ENCODE assay signal across 12 cellular contexts in the genomic region with DNA sequence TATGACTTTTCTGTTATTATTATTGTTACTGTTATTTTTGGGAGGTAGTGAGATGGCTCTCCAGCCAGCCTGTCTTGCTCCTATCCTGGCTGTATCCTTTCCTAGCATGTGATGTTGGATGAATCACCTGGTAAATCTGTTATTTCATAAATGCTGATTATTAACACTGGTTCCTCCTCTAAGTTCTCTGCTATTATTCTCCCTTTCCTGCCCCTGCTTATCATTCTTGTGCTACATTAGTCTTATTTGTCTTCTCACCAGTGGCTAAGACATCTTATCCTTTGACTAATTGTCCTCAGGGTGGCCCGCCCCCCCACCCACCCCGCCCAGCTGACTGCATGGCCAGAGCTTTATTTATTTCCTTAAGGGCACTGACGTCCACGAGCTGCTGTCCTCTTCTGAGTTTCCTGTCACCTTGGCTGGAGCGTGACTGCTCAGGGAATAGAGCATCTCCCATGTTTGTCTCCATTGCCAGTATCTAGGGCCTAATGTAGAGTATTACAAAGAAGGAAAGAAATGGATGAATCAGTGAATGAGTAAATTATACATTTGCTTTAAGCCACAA.
DNase-seq lines count a peak whose midpoint lies in the region; ATAC-seq and TF ChIP-seq lines count a peak whose summit lies in the region.
"Had no signal": no experiment of that assay in that cellular context is flagged by ENCODE, and none has a peak within 500 bp of the region (broad histone marks: within the 10 kb centered on the region; RNA-seq: fewer than 3 reads in every experiment).

No MANE protein-coding gene starts in this region.

- H3K27ac ChIP-seq in IMR-90 (ENCODE audit: insufficient read depth, low read length) = peak overlapping the region; percentile 77
- no peak overlapping the region for H3K27ac ChIP-seq in mesendoderm (ENCODE audit: low read depth, low read length)
- H3K27ac ChIP-seq in Karpas-422 (ENCODE audit: low read length) = no peak overlapping the region

- no peaks in the 10 kb centered on the region for H3K9me2 ChIP-seq in Karpas-422 (replicated peaks; ENCODE audit: insufficient read depth, low read length)

- H2BK120ac ChIP-seq in IMR-90 (ENCODE audit: low read depth, low read length) (peak overlapping the region; percentile 100), mesendoderm (ENCODE audit: low read depth, low read length) (peak overlapping the region; percentile 93)

- no peaks in the 10 kb centered on the region for H3K9me3 Mint-ChIP-seq in chondrocyte (ENCODE audit: low read depth)
- no peaks in the 10 kb centered on the region for H3K9me3 Mint-ChIP-seq in T-helper 2 cell treated with Interferon-gamma antibody and Interleukin-4, amounts not matched to agents 5 μg/mL and 100 μg/mL, for 36 hours

- peaks cover 23% of the 10 kb centered on the region for H3K4me1 ChIP-seq in IMR-90 (ENCODE audit: control insufficient read depth, insufficient read depth, low read length)
- peaks cover 8% of the 10 kb centered on the region for H3K4me1 ChIP-seq in mesendoderm (ENCODE audit: control insufficient read depth, low read depth, low read length)
- H3K4me1 ChIP-seq in Karpas-422 (ENCODE audit: low read length) = no peaks in the 10 kb centered on the region

- no peaks in the 10 kb centered on the region for H3K27me3 Mint-ChIP-seq in chondrocyte (ENCODE audit: low read depth)
- no peaks in the 10 kb centered on the region for H3K27me3 Mint-ChIP-seq in T-helper 2 cell treated with Interferon-gamma antibody and Interleukin-4, amounts not matched to agents 5 μg/mL and 100 μg/mL, for 36 hours (ENCODE audit: low read depth)

- peak overlapping the region; percentile 45; the same call in 2 of the 3 replicates for H2BK15ac ChIP-seq in IMR-90 (ENCODE audit: low read depth, low read length)
- H2BK15ac ChIP-seq in mesendoderm (replicated peaks; ENCODE audit: low read depth) = no peak overlapping the region

- ATAC-seq in IMR-90 (ENCODE audit: low read depth) (peak; percentile 18), GM18858 (IDR thresholded peaks at IDR 0.05; ENCODE audit: unreplicated experiment) (no peak)
- ATAC-seq: SK-N-SH treated with all-trans-retinoic acid at 6 μM for 48 hours had no signal

- no peak overlapping the region for H3K56ac ChIP-seq in IMR-90 (ENCODE audit: extremely low read depth, insufficient read depth, low read length)
- no peak overlapping the region for H3K56ac ChIP-seq in mesendoderm (ENCODE audit: low read length)

- H3K9me1 ChIP-seq in IMR-90 (ENCODE audit: insufficient read depth, low read length) = peaks cover 7% of the 10 kb centered on the region

- H3K14ac ChIP-seq in IMR-90 (replicated peaks; ENCODE audit: low read depth, low read length) = peak overlapping the region; percentile 64

- H2AFZ ChIP-seq in IMR-90 (replicated peaks; ENCODE audit: low read length, poor library complexity) = no peak overlapping the region
- no peak overlapping the region for H2AFZ ChIP-seq in Karpas-422 (ENCODE audit: low read length)

- peak overlapping the region; percentile 79 for H2BK20ac ChIP-seq in IMR-90 (ENCODE audit: low read depth, low read length)

- H3K9ac ChIP-seq in IMR-90 (ENCODE audit: low read depth, low read length) = peak overlapping the region; percentile 33; the same call in 1 of the 2 replicates
- H3K9ac ChIP-seq in mesendoderm (ENCODE audit: low read length) = no peak overlapping the region
- no peak overlapping the region for H3K9ac ChIP-seq in Karpas-422 (ENCODE audit: low read length)

- no peaks in the 10 kb centered on the region for H3K36me3 Mint-ChIP-seq in chondrocyte (ENCODE audit: low read depth)
- no peaks in the 10 kb centered on the region for H3K36me3 Mint-ChIP-seq in T-helper 2 cell treated with Interferon-gamma antibody and Interleukin-4, amounts not matched to agents 5 μg/mL and 100 μg/mL, for 36 hours (ENCODE audit: low read depth)

- peak; percentile 3; the same call in 1 of the 2 replicates for TF ChIP-seq RAD21 in IMR-90 (IDR thresholded peaks at IDR 0.05; ENCODE audit: low read length)

- no peak overlapping the region for H2AK9ac ChIP-seq in IMR-90 (replicated peaks; ENCODE audit: low read depth, low read length, poor library complexity)

- dilution Hi-C loops in IMR-90 (cut with HindIII; ENCODE audit: low sequenced_read_pairs, unreplicated experiment) = no loop called here

- H3K4ac ChIP-seq in IMR-90 (ENCODE audit: low read depth, low read length) = peak overlapping the region; percentile 98
- no peak overlapping the region for H3K4ac ChIP-seq in mesendoderm (ENCODE audit: low read depth, low read length)

- in situ Hi-C loops in Caki2 (cut with HindIII; ENCODE audit: low pct_unique_long_range_greater_than_20kb, low sequenced_read_pairs) (no loop called here), IMR-90 (cut with MboI; ENCODE audit: low sequenced_read_pairs) (no loop called here)

- H3K36me3 ChIP-seq in IMR-90 (ENCODE audit: control insufficient read depth, insufficient read depth, low read length) (no peaks in the 10 kb centered on the region), mesendoderm (ENCODE audit: control insufficient read depth, insufficient read depth, low read length) (no peaks in the 10 kb centered on the region), Karpas-422 (ENCODE audit: insufficient read depth, low read length) (no peaks in the 10 kb centered on the region)

- peak overlapping the region; percentile 33; the same call in 1 of the 2 replicates for H3K4me2 ChIP-seq in IMR-90 (ENCODE audit: low read depth, low read length)
- no peak overlapping the region for H3K4me2 ChIP-seq in mesendoderm (ENCODE audit: low read length)
- no peak overlapping the region for H3K4me2 ChIP-seq in Karpas-422 (ENCODE audit: low read depth, low read length, poor library complexity, severe bottlenecking)

- peak overlapping the region; percentile 95 for H3K18ac ChIP-seq in IMR-90 (ENCODE audit: low read depth, low read length)
- H3K18ac ChIP-seq in mesendoderm (ENCODE audit: low read length) = no peak overlapping the region

- H3K9me3 ChIP-seq in IMR-90 (ENCODE audit: control insufficient read depth, insufficient read depth, low read length) = no peaks in the 10 kb centered on the region
- no peaks in the 10 kb centered on the region for H3K9me3 ChIP-seq in Karpas-422 (ENCODE audit: low read length)

- peaks cover 0 to 5% of the 10 kb centered on the region in 2 experiments; a peak in 2 of 4 replicates for H3K79me1 ChIP-seq in IMR-90 (ENCODE audit: low read depth in 1 of 2, low read length in 2 of 2)
- no peaks in the 10 kb centered on the region for H3K79me1 ChIP-seq in mesendoderm (ENCODE audit: low read length)

- H2AK5ac ChIP-seq in IMR-90 (ENCODE audit: low read depth, low read length) (peak overlapping the region; percentile 59; the same call in 1 of the 2 replicates), mesendoderm (ENCODE audit: low read length) (no peak overlapping the region)

- H4K5ac ChIP-seq in IMR-90 (ENCODE audit: low read depth, low read length) (peak overlapping the region; percentile 85), mesendoderm (ENCODE audit: low read length) (no peak overlapping the region)

- no peaks in the 10 kb centered on the region for H3K79me2 ChIP-seq in mesendoderm (ENCODE audit: control insufficient read depth, insufficient read depth, low read length)
- no peaks in the 10 kb centered on the region for H3K79me2 ChIP-seq in Karpas-422 (ENCODE audit: low read length)

- POLR2A ChIA-PET in IMR-90 (lab: Charles Lee; ENCODE audit: unreplicated experiment) = interaction anchor here (0.6 to 0.7 kb wide), 2 partner anchors 87 to 112 kb away, joined by 3 to 4 read pairs; no protein-coding TSS in a partner anchor

- TF ChIP-seq CTCF in IMR-90 (conservative IDR thresholded peaks at IDR 0.05; ENCODE audit: low read depth, low read length) (no peak), chondrocyte (IDR thresholded peaks at IDR 0.05) (no peak)

- intact Hi-C loops in IMR-90 (cut with micrococcal nuclease) = no loop called here

- DNase-seq in Caki2 (ENCODE audit: low read depth) = peak; percentile 95
- DNase-seq in IMR-90 = peak; percentile 63
- no peak for DNase-seq in chondrocyte (ENCODE audit: low spot score)
- no peak for DNase-seq in mesendoderm
- DNase-seq in Karpas-422 = no peak
- DNase-seq in T-helper 2 cell treated with Interferon-gamma antibody and Interleukin-4, amounts not matched to agents 5 μg/mL and 100 μg/mL, for 36 hours (ENCODE audit: low spot score) = no peak
- DNase-seq in GDM1 (lab: John Stamatoyannopoulos, UW) = no peak
- DNase-seq: activated CD4-positive, alpha-beta T cell treated with anti-CD3 and anti-CD28 coated beads for 4 hours; NCI-H1105; NCI-H748 treated with DMSO at 0.1 percent for 48 hours had no signal

- H3K4me3 ChIP-seq in IMR-90 (ENCODE audit: insufficient read depth, low read depth, low read length) = no peak overlapping the region
- H3K4me3 ChIP-seq in mesendoderm (ENCODE audit: low read length) = no peak overlapping the region
- no peak overlapping the region for H3K4me3 ChIP-seq in Karpas-422 (ENCODE audit: low read length)

- peak overlapping the region; percentile 96 for H2BK5ac ChIP-seq in IMR-90 (ENCODE audit: low read depth, low read length, poor library complexity, severe bottlenecking)
- no peak overlapping the region for H2BK5ac ChIP-seq in mesendoderm (ENCODE audit: low read length)

- no CpG with 5 or more reads among the region's 5 CpGs for WGBS in IMR-90 (ENCODE audit: extremely low coverage in 2 of 2, insufficient read length in 1 of 2), 2 experiments
- WGBS in mesendoderm (ENCODE audit: extremely low coverage, insufficient coverage, low lambda C conversion rate) = no CpG with 5 or more reads among the region's 5 CpGs

- no peaks in the 10 kb centered on the region for H3K27me3 ChIP-seq in IMR-90 (ENCODE audit: control insufficient read depth, insufficient read depth, low read length)
- no peaks in the 10 kb centered on the region for H3K27me3 ChIP-seq in mesendoderm (ENCODE audit: insufficient read depth, low read length, poor library complexity)
- no peaks in the 10 kb centered on the region for H3K27me3 ChIP-seq in Karpas-422 (ENCODE audit: low read length)

- H3K4me3 Mint-ChIP-seq in chondrocyte (ENCODE audit: unreplicated experiment) = no peak overlapping the region
- H3K4me3 Mint-ChIP-seq in T-helper 2 cell treated with Interferon-gamma antibody and Interleukin-4, amounts not matched to agents 5 μg/mL and 100 μg/mL, for 36 hours = no peak overlapping the region

- TF ChIP-seq POLR2A in IMR-90 (IDR thresholded peaks at IDR 0.05; ENCODE audit: low read depth, low read length) = no peak; the same call in 1 of the 2 replicates

- H4K8ac ChIP-seq in IMR-90 (ENCODE audit: low read depth in 2 of 2, low read length in 2 of 2) (peak overlapping the region; percentile 25 to 96; a peak in 3 of 4 replicates), mesendoderm (ENCODE audit: low read depth, low read length) (no peak overlapping the region)

- H4K20me1 ChIP-seq in IMR-90 (ENCODE audit: insufficient read depth, low read length) = no peaks in the 10 kb centered on the region
- H4K20me1 ChIP-seq in Karpas-422 (ENCODE audit: insufficient read depth, low read depth, low read length) = no peaks in the 10 kb centered on the region

- H4K91ac ChIP-seq in IMR-90 (ENCODE audit: insufficient read depth, low read depth, low read length) = peak overlapping the region; percentile 98

- peaks cover 70% of the 10 kb centered on the region for H3K4me1 Mint-ChIP-seq in chondrocyte (ENCODE audit: low read depth)
- H3K4me1 Mint-ChIP-seq in T-helper 2 cell treated with Interferon-gamma antibody and Interleukin-4, amounts not matched to agents 5 μg/mL and 100 μg/mL, for 36 hours (ENCODE audit: low read depth) = peaks cover 27% of the 10 kb centered on the region

- CTCF ChIA-PET in IMR-90 (lab: Yijun Ruan, JAX) = interaction anchor here (0.6 kb wide), 1 partner anchor 731 kb away, joined by 3 read pairs; no protein-coding TSS in a partner anchor

- no TSS peak for BruUV-seq in IMR-90 (replicated peaks; lab: Mats Ljungman, UMichigan)

- peak overlapping the region; percentile 84 for H3K27ac Mint-ChIP-seq in chondrocyte (ENCODE audit: unreplicated experiment)
- H3K27ac Mint-ChIP-seq in T-helper 2 cell treated with Interferon-gamma antibody and Interleukin-4, amounts not matched to agents 5 μg/mL and 100 μg/mL, for 36 hours = no peak overlapping the region

- H3K23ac ChIP-seq in IMR-90 (ENCODE audit: low read depth, low read length) = peak overlapping the region; percentile 67
- H3K23ac ChIP-seq in mesendoderm (ENCODE audit: low read length) = no peak overlapping the region

Comparison
In these comparisons a context has a peak if more than half of its experiments do, and no peak if none do; other contexts are left out.
1. DNase-seq: peak in Caki2 (single experiment) and IMR-90 (single experiment); none in chondrocyte (single experiment), mesendoderm (single experiment), Karpas-422 (single experiment), T-helper 2 cell treated with Interferon-gamma antibody and Interleukin-4, amounts not matched to agents 5 μg/mL and 100 μg/mL, for 36 hours (single experiment) and GDM1 (single experiment).